In genomic region chr7:16841681-16842080, GRCh38 we compare ENCODE assay signal across 1 cellular context.
TF ChIP-seq lines count a peak whose summit lies in the region.

No MANE protein-coding gene starts in this region.

TF ChIP-seq in GM12891, 5 proteins besides CTCF, POLR2A, EP300 and RAD21 (continued from another document):
- TF ChIP-seq SPI1 (IDR thresholded peaks at IDR 0.05; ENCODE audit: low read depth, low read length), result no peak
